27 cellular contexts compared by ENCODE assay signal in genomic region chr17:81210466-81210865, GRCh38. TPM values are rescaled to one million over a fixed set of nuclear protein-coding genes. Genes with fewer than 3 reads are reported as not detected.
"Had no signal": no experiment of that assay in that cellular context is flagged by ENCODE, and none has a peak within 500 bp of the region (broad histone marks: within the 10 kb centered on the region; RNA-seq: fewer than 3 reads in every experiment).

No MANE protein-coding gene starts in this region.

- H3K27ac ChIP-seq: gastrocnemius medialis, left lung, lower lobe of right lung, ovary, right atrium auricular region, sigmoid colon, skin epidermis, stomach had no signal

- H3K9me3 ChIP-seq: gastrocnemius medialis, heart right ventricle, left lung, lower lobe of right lung, ovary, right atrium auricular region, sigmoid colon, stomach had no signal

- H3K4me3 Mint-ChIP-seq: naive thymus-derived CD4-positive, alpha-beta T cell; type B pancreatic cell had no signal

- H3K27me3 Mint-ChIP-seq: naive thymus-derived CD4-positive, alpha-beta T cell; type B pancreatic cell had no signal

- H3K36me3 ChIP-seq: gastrocnemius medialis, lower lobe of right lung, ovary, right atrium auricular region had no signal

- H3K27ac Mint-ChIP-seq: type B pancreatic cell had no signal

- H3K27me3 ChIP-seq: dorsolateral prefrontal cortex, gastrocnemius medialis, heart right ventricle, left lung, ovary, right atrium auricular region, sigmoid colon, stomach had no signal

- H3K4me3 ChIP-seq: gastrocnemius medialis, heart right ventricle, left lung, lower lobe of right lung, ovary, right atrium auricular region, sigmoid colon, skin epidermis, stomach had no signal

- H3K36me3 Mint-ChIP-seq: naive thymus-derived CD4-positive, alpha-beta T cell; type B pancreatic cell had no signal

- DNase-seq: cerebellar nuclear complex; dorsolateral prefrontal cortex; effector CD8-positive, alpha-beta T cell; gastrocnemius medialis; heart right ventricle; hypothalamus; lower lobe of right lung; naive thymus-derived CD4-positive, alpha-beta T cell; ovary; sigmoid colon; stimulated activated CD4-positive, alpha-beta T cell treated with anti-CD3 and anti-CD28 coated beads, Interleukin-2, amount 100 ng/mL, for 24 hours; stimulated activated CD4-positive, alpha-beta T cell treated with anti-CD3 and anti-CD28 coated beads, Interleukin-4, amount 100 ng/mL, for 4 hours; stimulated activated naive CD4-positive, alpha-beta T cell; stomach; substantia nigra had no signal

- H3K9me3 Mint-ChIP-seq: naive thymus-derived CD4-positive, alpha-beta T cell; type B pancreatic cell had no signal

- H3K4me1 ChIP-seq: gastrocnemius medialis, left lung, lower lobe of right lung, right atrium auricular region, sigmoid colon, stomach had no signal

- FAIRE-seq: colon, islet of Langerhans, urothelium cell line had no signal

- ATAC-seq: esophagus mucosa; gastrocnemius medialis; left lung; lower lobe of right lung; naive thymus-derived CD4-positive, alpha-beta T cell had no signal

RNA-seq across cellular contexts. Expression of gene AATK, which starts 44.4 kb away (rescaled TPM):
- polyA plus RNA-seq: naive thymus-derived CD4-positive, alpha-beta T cell had no signal

RNA-seq across cellular contexts. Expression of gene PVALEF, which starts 45.2 kb away (rescaled TPM):
- total RNA-seq: esophagus mucosa; fibroblast of lung; gastrocnemius medialis; heart right ventricle; left lung; lower lobe of right lung; mononuclear cell; naive thymus-derived CD4-positive, alpha-beta T cell; ovary; posterior vena cava; right atrium auricular region; sigmoid colon; stomach had no signal
- polyA plus RNA-seq: fibroblast of lung; heart right ventricle; naive thymus-derived CD4-positive, alpha-beta T cell; neural cell; ovary; sigmoid colon; stomach had no signal
